26 cellular contexts compared by ENCODE assay signal in genomic region chr11:57421066-57421465, GRCh38. TPM values are rescaled to one million over a fixed set of nuclear protein-coding genes. Genes with fewer than 3 reads are reported as not detected.
DNase-seq lines count a peak whose midpoint lies in the region; ATAC-seq, FAIRE-seq and TF ChIP-seq lines count a peak whose summit lies in the region.
"Had no signal": no experiment of that assay in that cellular context is flagged by ENCODE, and none has a peak within 500 bp of the region (broad histone marks: within the 10 kb centered on the region; RNA-seq: fewer than 3 reads in every experiment).

No MANE protein-coding gene starts in this region.

- H3K4me1 Mint-ChIP-seq in activated T-helper 17 cell treated with anti-CD3 and anti-CD28 coated beads, Interleukin-2, amount 50 U/mL, for 72 hours: peaks cover 38% of the 10 kb centered on the region
- H3K4me1 Mint-ChIP-seq in central memory CD8-positive, alpha-beta T cell: peaks cover 60% of the 10 kb centered on the region

- H3K9me3 Mint-ChIP-seq in activated T-helper 17 cell treated with anti-CD3 and anti-CD28 coated beads, Interleukin-2, amount 50 U/mL, for 72 hours: no peaks in the 10 kb centered on the region
- no peaks in the 10 kb centered on the region for H3K9me3 Mint-ChIP-seq in central memory CD8-positive, alpha-beta T cell
- H3K9me3 Mint-ChIP-seq: CD4-positive, alpha-beta T cell had no signal

- peak overlapping the region; percentile 97 for H3K27ac Mint-ChIP-seq in activated T-helper 17 cell treated with anti-CD3 and anti-CD28 coated beads, Interleukin-2, amount 50 U/mL, for 72 hours
- H3K27ac Mint-ChIP-seq in central memory CD8-positive, alpha-beta T cell (ENCODE audit: low read depth): peak overlapping the region; percentile 74

- TF ChIP-seq POLR2A in GM12891 (IDR thresholded peaks at IDR 0.05; ENCODE audit: low read depth, low read length): 0 out of 2 replicates have a peak, but pooled peaks have one; percentile 33

- peaks cover 32 to 87% (median 85%) of the 10 kb centered on the region in 11 experiments; a peak in 21 of 22 replicates for H4K20me1 ChIP-seq in BLaER1 treated with 17β-estradiol and CSF1 and Interleukin-3, amounts not matched to agents 10 nM and 100 nM

- no peak for ATAC-seq in activated T-helper 17 cell treated with anti-CD3 and anti-CD28 coated beads, Interleukin-2, amount 50 U/mL, for 72 hours (replicated peaks)
- ATAC-seq in central memory CD8-positive, alpha-beta T cell (replicated peaks; ENCODE audit: extremely low read depth, poor library complexity, severe bottlenecking): no peak
- ATAC-seq: A549 had no signal

- peak overlapping the region in 9 of 11 experiments; percentile 24 to 99 (median 89); a peak in 12 of 22 replicates for H3K4me2 ChIP-seq in BLaER1 treated with 17β-estradiol and CSF1 and Interleukin-3, amounts not matched to agents 10 nM and 100 nM
- H3K4me2 ChIP-seq: A549 had no signal

- FAIRE-seq in GM12891 (lab: Jason Lieb, UNC): no peak
- FAIRE-seq: A549, GM18507, H1 had no signal

- peaks cover 44 to 97% (median 66%) of the 10 kb centered on the region in 10 experiments for H3K4me1 ChIP-seq in BLaER1 treated with 17β-estradiol and CSF1 and Interleukin-3, amounts not matched to agents 10 nM and 100 nM
- H3K4me1 ChIP-seq: BE2C had no signal

- peak overlapping the region; percentile 22 for H3K4me3 Mint-ChIP-seq in activated T-helper 17 cell treated with anti-CD3 and anti-CD28 coated beads, Interleukin-2, amount 50 U/mL, for 72 hours
- H3K4me3 Mint-ChIP-seq in central memory CD8-positive, alpha-beta T cell: no peak overlapping the region
- H3K4me3 Mint-ChIP-seq: CD4-positive, alpha-beta T cell had no signal

- no peak overlapping the region for H3K4me3 ChIP-seq in BLaER1 treated with 17β-estradiol and CSF1 and Interleukin-3, amounts not matched to agents 10 nM and 100 nM
- H3K4me3 ChIP-seq in foreskin fibroblast (ENCODE audit: low read depth in 1 of 2, low read length in 2 of 2): no peak overlapping the region
- H3K4me3 ChIP-seq: A549, Peyer's patch, SJCRH30 had no signal

- no peaks in the 10 kb centered on the region for H3K27me3 Mint-ChIP-seq in activated T-helper 17 cell treated with anti-CD3 and anti-CD28 coated beads, Interleukin-2, amount 50 U/mL, for 72 hours
- H3K27me3 Mint-ChIP-seq in central memory CD8-positive, alpha-beta T cell: no peaks in the 10 kb centered on the region
- H3K27me3 Mint-ChIP-seq: CD4-positive, alpha-beta T cell had no signal

- no peak overlapping the region for H3K9ac ChIP-seq in BLaER1 treated with 17β-estradiol and CSF1 and Interleukin-3, amounts not matched to agents 10 nM and 100 nM

- no peaks in the 10 kb centered on the region for H3K9me3 ChIP-seq in BLaER1 treated with 17β-estradiol and CSF1 and Interleukin-3, amounts not matched to agents 10 nM and 100 nM (replicated peaks in 1 of 11)
- H3K9me3 ChIP-seq: A549, BE2C, Peyer's patch, SJCRH30 had no signal

- peak overlapping the region in 2 of 11 experiments; percentile 18 to 96; a peak in 3 of 22 replicates for H3K27ac ChIP-seq in BLaER1 treated with 17β-estradiol and CSF1 and Interleukin-3, amounts not matched to agents 10 nM and 100 nM
- H3K27ac ChIP-seq: A549, Peyer's patch, SJCRH30 had no signal

- no peak for TF ChIP-seq CTCF in foreskin fibroblast (IDR thresholded peaks at IDR 0.05; ENCODE audit: low read depth, low read length)

- peaks cover 100% of the 10 kb centered on the region for H3K36me3 Mint-ChIP-seq in activated T-helper 17 cell treated with anti-CD3 and anti-CD28 coated beads, Interleukin-2, amount 50 U/mL, for 72 hours (ENCODE audit: low read depth)
- peaks cover 27% of the 10 kb centered on the region for H3K36me3 Mint-ChIP-seq in central memory CD8-positive, alpha-beta T cell (ENCODE audit: insufficient read depth)

- peaks cover 86 to 95% (median 93%) of the 10 kb centered on the region in 11 experiments for H3K36me3 ChIP-seq in BLaER1 treated with 17β-estradiol and CSF1 and Interleukin-3, amounts not matched to agents 10 nM and 100 nM
- H3K36me3 ChIP-seq: BE2C, SJCRH30 had no signal

- H3K27me3 ChIP-seq in BLaER1 treated with 17β-estradiol and CSF1 and Interleukin-3, amounts not matched to agents 10 nM and 100 nM: no peaks in the 10 kb centered on the region
- H3K27me3 ChIP-seq: BE2C, Peyer's patch had no signal

- no peak for DNase-seq in GM12891 (ENCODE audit: insufficient read length, low spot score)
- DNase-seq in central memory CD8-positive, alpha-beta T cell (ENCODE audit: low spot score in 2 of 2): no peak
- DNase-seq in foreskin fibroblast: no peak
- no peak for DNase-seq in NCI-H345 (lab: John Stamatoyannopoulos, UW)
- no peak for DNase-seq in RPMI8226
- DNase-seq: BE2C; CD4-positive, alpha-beta T cell; COR-L47; DMS 273 treated with DMSO at 0.1 percent for 48 hours; DND-41; KG1; NCI-H1105; NCI-H146; NCI-H2029; NCI-H226; NCI-H524; NCI-H774; Peyer's patch; SJCRH30 had no signal

TF ChIP-seq in GM12891, 5 proteins besides CTCF, POLR2A, EP300 and RAD21:
- TF ChIP-seq SPI1 (IDR thresholded peaks at IDR 0.05; ENCODE audit: low read depth, low read length) (no peak), POLR2AphosphoS5 (IDR thresholded peaks at IDR 0.05; ENCODE audit: low read depth, low read length) (peak; percentile 55; the same call in 1 of the 2 replicates)

RNA-seq across cellular contexts. Expression of gene SLC43A3, which starts 5.9 kb away (rescaled TPM):
- polyA plus RNA-seq in GM12891 (2012; ENCODE audit: low read depth, missing spikeins): 74.8 TPM
- total RNA-seq in activated T-helper 17 cell treated with anti-CD3 and anti-CD28 coated beads, Interleukin-2, amount 50 U/mL, for 72 hours: 100 to 1,000 TPM; 346 to 386 TPM

RNA-seq across cellular contexts. Expression of gene PRG2, which starts 30.6 kb away (rescaled TPM):
- polyA plus RNA-seq in GM12891 (2012; ENCODE audit: low read depth, missing spikeins): 0.85 TPM
- total RNA-seq in activated T-helper 17 cell treated with anti-CD3 and anti-CD28 coated beads, Interleukin-2, amount 50 U/mL, for 72 hours: 1 to 10 TPM; 2.2 to 6.2 TPM
- total RNA-seq: H1, HT1080, Peyer's patch, SJCRH30 had no signal
- polyA plus RNA-seq: A549 had no signal

RNA-seq across cellular contexts. Expression of gene RTN4RL2, which starts 39.3 kb away (rescaled TPM):
- polyA plus RNA-seq in GM12891 (2012; ENCODE audit: low read depth, missing spikeins): not detected
- under 1 TPM; 0.22 to 0.82 TPM for total RNA-seq in activated T-helper 17 cell treated with anti-CD3 and anti-CD28 coated beads, Interleukin-2, amount 50 U/mL, for 72 hours

RNA-seq across cellular contexts. Expression of gene PRG3, which starts 40.1 kb away (rescaled TPM):
- not detected for polyA plus RNA-seq in GM12891 (2012; ENCODE audit: low read depth, missing spikeins)
- total RNA-seq in activated T-helper 17 cell treated with anti-CD3 and anti-CD28 coated beads, Interleukin-2, amount 50 U/mL, for 72 hours: not detected
- total RNA-seq: CD4-positive, alpha-beta T cell; H1; HT1080; OCI-LY7; Peyer's patch; SJCRH30 had no signal
- polyA plus RNA-seq: A549, H1 had no signal
